ENCODE assay signal across 10 cellular contexts in genomic region chr3:158789592-158789991, GRCh38. TPM values are rescaled to one million over a fixed set of nuclear protein-coding genes. Genes with fewer than 3 reads are reported as not detected.
DNase-seq lines count a peak whose midpoint lies in the region; ATAC-seq and TF ChIP-seq lines count a peak whose summit lies in the region.
"Had no signal": no experiment of that assay in that cellular context is flagged by ENCODE, and none has a peak within 500 bp of the region (broad histone marks: within the 10 kb centered on the region; RNA-seq: fewer than 3 reads in every experiment).

No MANE protein-coding gene starts in this region.

- no peak overlapping the region for H3K4me3 ChIP-seq in RWPE2 (ENCODE audit: severe bottlenecking)
- H3K4me3 ChIP-seq in left ventricle myocardium inferior = no peak overlapping the region

- CTCF ChIA-PET in HEK293T (lab: Yijun Ruan, JAX) = interaction anchor here (0.6 to 1.8 kb wide), 4 partner anchors 62 to 1039 kb away, joined by 4 to 17 read pairs (median 8); no protein-coding TSS in a partner anchor

- H3K27ac ChIP-seq in RWPE2 (ENCODE audit: poor library complexity, severe bottlenecking) (no peak overlapping the region), left ventricle myocardium inferior (replicated peaks) (no peak overlapping the region)

- H3K27me3 ChIP-seq in RWPE2 (ENCODE audit: insufficient read depth, poor library complexity, severe bottlenecking) = no peaks in the 10 kb centered on the region
- no peaks in the 10 kb centered on the region for H3K27me3 ChIP-seq in left ventricle myocardium inferior (ENCODE audit: low read depth)

- TF ChIP-seq CTCF in RWPE2 (IDR thresholded peaks at IDR 0.05; ENCODE audit: poor library complexity, severe bottlenecking) (peak; percentile 65), left ventricle myocardium inferior (IDR thresholded peaks at IDR 0.05; ENCODE audit: borderline replicate concordance) (peak; percentile 29)

- H3K4me1 ChIP-seq in RWPE2 (ENCODE audit: insufficient read depth, poor library complexity, severe bottlenecking) (peaks cover 29% of the 10 kb centered on the region), left ventricle myocardium inferior (peaks cover 10% of the 10 kb centered on the region)

- intact Hi-C loops in left ventricle myocardium inferior (cut with micrococcal nuclease) = no loop called here

- peak; percentile 37 for DNase-seq in Ammon's horn (ENCODE audit: low spot score)
- DNase-seq in HEK293T (ENCODE audit: extremely low spot score) = no peak
- no peak for DNase-seq in RWPE2 (ENCODE audit: low spot score)
- DNase-seq in left ventricle myocardium inferior = no peak
- no peak for DNase-seq in epidermal melanocyte (ENCODE audit: insufficient read length, low spot score)
- no peak for DNase-seq in DMS153 (lab: John Stamatoyannopoulos, UW)
- no peak for DNase-seq in stimulated activated naive CD4-positive, alpha-beta T cell treated with Interleukin-2 at 50 U/mL for 16 hours (lab: John Stamatoyannopoulos, UW)
- DNase-seq: activated CD8-positive, alpha-beta T cell treated with anti-CD3 and anti-CD28 coated beads, Interleukin-2, amount 10 ng/mL, durations not matched to agents 7 days and 5 days had no signal

- peak; percentile 55; the same call in 2 of the 3 replicates for ATAC-seq in RWPE2 (ENCODE audit: low read depth)
- ATAC-seq in HG02798 (IDR thresholded peaks at IDR 0.05; ENCODE audit: poor library complexity, unreplicated experiment) = no peak
- ATAC-seq: activated CD8-positive, alpha-beta T cell treated with anti-CD3 and anti-CD28 coated beads, Interleukin-2, amount 10 ng/mL, durations not matched to agents 7 days and 5 days had no signal

- H3K9me3 ChIP-seq in RWPE2 (ENCODE audit: severe bottlenecking) = no peaks in the 10 kb centered on the region
- peaks cover 19% of the 10 kb centered on the region for H3K9me3 ChIP-seq in left ventricle myocardium inferior (replicated peaks)

- H3K36me3 ChIP-seq in RWPE2 (ENCODE audit: low read depth) (no peaks in the 10 kb centered on the region), left ventricle myocardium inferior (no peaks in the 10 kb centered on the region)

- POLR2A ChIA-PET in HEK293T (lab: Yijun Ruan, JAX) = no interaction called here

TF ChIP-seq in HEK293T, 16 proteins besides CTCF, POLR2A, EP300 and RAD21:
- TF ChIP-seq HDGF (IDR thresholded peaks at IDR 0.05; ENCODE audit: borderline replicate concordance) (no peak), SUZ12 (IDR thresholded peaks at IDR 0.05) (no peak), PKNOX1 (IDR thresholded peaks at IDR 0.05) (peak; percentile 74)
TF ChIP-seq in HEK293T: peak in this region for 1.

RNA-seq across cellular contexts. Expression of gene MFSD1, which starts 12.3 kb away (rescaled TPM):
- total RNA-seq in left ventricle myocardium inferior = 26.2 TPM

RNA-seq across cellular contexts. Expression of gene RARRES1, which starts 57.3 kb away (rescaled TPM):
- 8.4 TPM for total RNA-seq in left ventricle myocardium inferior
- total RNA-seq: activated CD8-positive, alpha-beta T cell treated with anti-CD3 and anti-CD28 coated beads, Interleukin-2, amount 10 ng/mL, durations not matched to agents 7 days and 5 days; mononuclear cell had no signal
